16 cellular contexts compared by ENCODE assay signal in genomic region chr20:51442602-51443001, GRCh38.
DNase-seq lines count a peak whose midpoint lies in the region; ATAC-seq and TF ChIP-seq lines count a peak whose summit lies in the region.
"Had no signal": no experiment of that assay in that cellular context is flagged by ENCODE, and none has a peak within 500 bp of the region (broad histone marks: within the 10 kb centered on the region; RNA-seq: fewer than 3 reads in every experiment).

No MANE protein-coding gene starts in this region.

- H3K9me3 ChIP-seq in T-helper 17 cell (ENCODE audit: control insufficient read depth, low read length, poor library complexity, severe bottlenecking): no peaks in the 10 kb centered on the region
- no peaks in the 10 kb centered on the region for H3K9me3 ChIP-seq in mesenchymal stem cell (ENCODE audit: control insufficient read depth, low read length)
- H3K9me3 ChIP-seq in uterus: no peaks in the 10 kb centered on the region
- H3K9me3 ChIP-seq: SJCRH30 had no signal

- H2AK5ac ChIP-seq in mesenchymal stem cell (ENCODE audit: low read length, severe bottlenecking): no peak overlapping the region

- H3K18ac ChIP-seq in mesenchymal stem cell (ENCODE audit: low read depth in 1 of 2, low read length in 2 of 2): peak overlapping the region in 1 of 2 experiments; percentile 70

- no peak for ATAC-seq in activated naive CD8-positive, alpha-beta T cell treated with anti-CD3 and anti-CD28 coated beads, Interleukin-2, amount 10 ng/mL, durations not matched to agents 7 days and 5 days (ENCODE audit: low read depth)
- no peak for ATAC-seq in activated naive CD8-positive, alpha-beta T cell treated with anti-CD3 and anti-CD28 coated beads, Interleukin-2, amount 50 U/mL, for 24 hours
- no peak for ATAC-seq in T-helper 17 cell

- H3K4me1 ChIP-seq in mesenchymal stem cell (ENCODE audit: control insufficient read depth, insufficient read depth, low read depth, low read length) (peaks cover 20% of the 10 kb centered on the region), uterus (peaks cover 10 to 14% of the 10 kb centered on the region in 2 donors)

- H3K36me3 Mint-ChIP-seq in activated naive CD8-positive, alpha-beta T cell treated with anti-CD3 and anti-CD28 coated beads, Interleukin-2, amount 10 ng/mL, durations not matched to agents 7 days and 5 days: peaks cover 44% of the 10 kb centered on the region
- H3K36me3 Mint-ChIP-seq in activated naive CD8-positive, alpha-beta T cell treated with anti-CD3 and anti-CD28 coated beads, Interleukin-2, amount 50 U/mL, for 24 hours (ENCODE audit: low read depth): peaks cover 57% of the 10 kb centered on the region
- H3K36me3 Mint-ChIP-seq in T-helper 17 cell (ENCODE audit: low read depth): peaks cover 10% of the 10 kb centered on the region
- H3K36me3 Mint-ChIP-seq: CD14-positive monocyte had no signal

- no peaks in the 10 kb centered on the region for H3K9me3 Mint-ChIP-seq in activated naive CD8-positive, alpha-beta T cell treated with anti-CD3 and anti-CD28 coated beads, Interleukin-2, amount 10 ng/mL, durations not matched to agents 7 days and 5 days
- no peaks in the 10 kb centered on the region for H3K9me3 Mint-ChIP-seq in activated naive CD8-positive, alpha-beta T cell treated with anti-CD3 and anti-CD28 coated beads, Interleukin-2, amount 50 U/mL, for 24 hours
- H3K9me3 Mint-ChIP-seq: CD14-positive monocyte, HFFc6 had no signal

- no peak for DNase-seq in activated naive CD8-positive, alpha-beta T cell treated with anti-CD3 and anti-CD28 coated beads, Interleukin-2, amount 10 ng/mL, durations not matched to agents 7 days and 5 days
- DNase-seq in activated naive CD8-positive, alpha-beta T cell treated with anti-CD3 and anti-CD28 coated beads, Interleukin-2, amount 50 U/mL, for 24 hours: no peak
- DNase-seq in T-helper 17 cell: no peak
- peak; percentile 49 for DNase-seq in mesenchymal stem cell
- DNase-seq in HK-2 (ENCODE audit: unreplicated experiment): no peak
- no peak for DNase-seq in uterus
- no peak for DNase-seq in DMS79 (lab: John Stamatoyannopoulos, UW)
- DNase-seq in stimulated activated naive CD4-positive, alpha-beta T cell treated with Interleukin-2 at 50 U/mL for 16 hours (lab: John Stamatoyannopoulos, UW): no peak
- DNase-seq: DND-41, GF-D8, HFFc6, NCI-H1930, NCI-H510A had no signal

- H2BK12ac ChIP-seq in mesenchymal stem cell (ENCODE audit: low read length in 2 of 2): no peak overlapping the region

- H3K27ac ChIP-seq in mesenchymal stem cell (ENCODE audit: low read length, poor library complexity, severe bottlenecking): no peak overlapping the region
- no peak overlapping the region for H3K27ac ChIP-seq in uterus
- H3K27ac ChIP-seq: RWPE1, SJCRH30 had no signal

- no peak overlapping the region for H3K4me3 ChIP-seq in mesenchymal stem cell (ENCODE audit: insufficient read depth in 1 of 2, low read depth in 1 of 2, low read length in 2 of 2)
- H3K4me3 ChIP-seq in uterus: no peak overlapping the region
- H3K4me3 ChIP-seq: SJCRH30 had no signal

- no peaks in the 10 kb centered on the region for H3K27me3 ChIP-seq in mesenchymal stem cell (ENCODE audit: control insufficient read depth in 1 of 2, insufficient read depth in 1 of 2, low read length in 2 of 2)
- H3K27me3 ChIP-seq in uterus: no peaks in the 10 kb centered on the region
- H3K27me3 ChIP-seq: SJCRH30 had no signal

- no peak for TF ChIP-seq POLR2A in uterus (IDR thresholded peaks at IDR 0.05)

- H3K4me2 ChIP-seq in mesenchymal stem cell (ENCODE audit: low read length, poor library complexity, severe bottlenecking): no peak overlapping the region

- H2AFZ ChIP-seq in mesenchymal stem cell (ENCODE audit: low read depth, low read length): no peak overlapping the region

- H3K36me3 ChIP-seq in mesenchymal stem cell (ENCODE audit: control insufficient read depth in 1 of 2, insufficient read depth in 2 of 2, low read depth in 1 of 2, low read length in 2 of 2) (no peaks in the 10 kb centered on the region), uterus (no peaks in the 10 kb centered on the region)
- H3K36me3 ChIP-seq: SJCRH30 had no signal

- POLR2A ChIA-PET in activated naive CD8-positive, alpha-beta T cell treated with anti-CD3 and anti-CD28 coated beads, Interleukin-2, amount 10 ng/mL, durations not matched to agents 7 days and 5 days (lab: Charles Lee): interaction anchor here (0.6 to 1.2 kb wide), 2 partner anchors 99 to 124 kb away, joined by 3 to 4 read pairs; no protein-coding TSS in a partner anchor

- H2BK15ac ChIP-seq in mesenchymal stem cell (ENCODE audit: low read depth, poor library complexity, severe bottlenecking): peak overlapping the region; percentile 73

- no peaks in the 10 kb centered on the region for H3K27me3 Mint-ChIP-seq in activated naive CD8-positive, alpha-beta T cell treated with anti-CD3 and anti-CD28 coated beads, Interleukin-2, amount 10 ng/mL, durations not matched to agents 7 days and 5 days
- H3K27me3 Mint-ChIP-seq in activated naive CD8-positive, alpha-beta T cell treated with anti-CD3 and anti-CD28 coated beads, Interleukin-2, amount 50 U/mL, for 24 hours: no peaks in the 10 kb centered on the region
- H3K27me3 Mint-ChIP-seq in T-helper 17 cell: no peaks in the 10 kb centered on the region

- no peak overlapping the region for H3K4me3 Mint-ChIP-seq in activated naive CD8-positive, alpha-beta T cell treated with anti-CD3 and anti-CD28 coated beads, Interleukin-2, amount 10 ng/mL, durations not matched to agents 7 days and 5 days
- H3K4me3 Mint-ChIP-seq in activated naive CD8-positive, alpha-beta T cell treated with anti-CD3 and anti-CD28 coated beads, Interleukin-2, amount 50 U/mL, for 24 hours: no peak overlapping the region
- H3K4me3 Mint-ChIP-seq in T-helper 17 cell: no peak overlapping the region
- H3K4me3 Mint-ChIP-seq: CD14-positive monocyte, HFFc6 had no signal

- intact Hi-C loops in uterus (cut with DNase I; ENCODE audit: low total_unique reads): no loop called here

- peaks cover 37% of the 10 kb centered on the region for H3K4me1 Mint-ChIP-seq in activated naive CD8-positive, alpha-beta T cell treated with anti-CD3 and anti-CD28 coated beads, Interleukin-2, amount 10 ng/mL, durations not matched to agents 7 days and 5 days
- H3K4me1 Mint-ChIP-seq in activated naive CD8-positive, alpha-beta T cell treated with anti-CD3 and anti-CD28 coated beads, Interleukin-2, amount 50 U/mL, for 24 hours: peaks cover 55% of the 10 kb centered on the region
- H3K4me1 Mint-ChIP-seq in T-helper 17 cell: peaks cover 38% of the 10 kb centered on the region

- peak overlapping the region; percentile 35 to 55 for H3K4ac ChIP-seq in mesenchymal stem cell (ENCODE audit: low read depth in 1 of 2, low read length in 2 of 2)

- TF ChIP-seq CTCF in uterus (IDR thresholded peaks at IDR 0.05): no peak

- no peak overlapping the region for H3K14ac ChIP-seq in mesenchymal stem cell (ENCODE audit: low read length in 2 of 2)

- H2BK120ac ChIP-seq in mesenchymal stem cell (ENCODE audit: low read depth, low read length): no peak overlapping the region

- H3K79me1 ChIP-seq in mesenchymal stem cell (replicated peaks; ENCODE audit: low read length, poor library complexity, severe bottlenecking): no peaks in the 10 kb centered on the region

- H3K9ac ChIP-seq in mesenchymal stem cell (ENCODE audit: low read length): no peak overlapping the region

- 40% methylated on average over 5 of the region's 6 CpGs for WGBS in mesenchymal stem cell

- no peak overlapping the region for H2BK5ac ChIP-seq in mesenchymal stem cell (ENCODE audit: low read depth, low read length, poor library complexity, severe bottlenecking)

- no peak overlapping the region for H3K23ac ChIP-seq in mesenchymal stem cell (ENCODE audit: low read length in 2 of 2)

- H3K27ac Mint-ChIP-seq in activated naive CD8-positive, alpha-beta T cell treated with anti-CD3 and anti-CD28 coated beads, Interleukin-2, amount 10 ng/mL, durations not matched to agents 7 days and 5 days: peak overlapping the region; percentile 49
- no peak overlapping the region for H3K27ac Mint-ChIP-seq in activated naive CD8-positive, alpha-beta T cell treated with anti-CD3 and anti-CD28 coated beads, Interleukin-2, amount 50 U/mL, for 24 hours
- H3K27ac Mint-ChIP-seq in T-helper 17 cell: peak overlapping the region; percentile 59
- H3K27ac Mint-ChIP-seq: CD14-positive monocyte, HFFc6 had no signal

- H4K91ac ChIP-seq in mesenchymal stem cell (ENCODE audit: low read length): peak overlapping the region; percentile 43

- peak overlapping the region; percentile 35 for H4K8ac ChIP-seq in mesenchymal stem cell (ENCODE audit: low read length)
